In genomic region chr1:156840880-156841279, GRCh38 we compare ENCODE assay signal across 24 cellular contexts. TPM values are rescaled to one million over a fixed set of nuclear protein-coding genes. Genes with fewer than 3 reads are reported as not detected.
DNase-seq lines count a peak whose midpoint lies in the region; ATAC-seq and TF ChIP-seq lines count a peak whose summit lies in the region.
"Had no signal": no experiment of that assay in that cellular context is flagged by ENCODE, and none has a peak within 500 bp of the region (broad histone marks: within the 10 kb centered on the region; RNA-seq: fewer than 3 reads in every experiment).

No MANE protein-coding gene starts in this region.

- H3K9me3 Mint-ChIP-seq in activated T-helper 17 cell treated with anti-CD3 and anti-CD28 coated beads, Interleukin-2, amount 50 U/mL, for 72 hours = no peaks in the 10 kb centered on the region
- peaks cover 8% of the 10 kb centered on the region for H3K9me3 Mint-ChIP-seq in glutamatergic neuron (ENCODE audit: unreplicated experiment)
- H3K9me3 Mint-ChIP-seq in CD8-positive, alpha-beta T cell = no peaks in the 10 kb centered on the region
- H3K9me3 Mint-ChIP-seq: CD8-positive, alpha-beta memory T cell; GM23338 had no signal

- no peak overlapping the region for H3K4me3 Mint-ChIP-seq in activated T-helper 17 cell treated with anti-CD3 and anti-CD28 coated beads, Interleukin-2, amount 50 U/mL, for 72 hours
- H3K4me3 Mint-ChIP-seq in glutamatergic neuron (ENCODE audit: unreplicated experiment) = no peak overlapping the region
- no peak overlapping the region for H3K4me3 Mint-ChIP-seq in CD8-positive, alpha-beta T cell
- H3K4me3 Mint-ChIP-seq: B cell; CD8-positive, alpha-beta memory T cell; GM23338 had no signal

- no peaks in the 10 kb centered on the region for H3K36me3 ChIP-seq in H7 (replicated peaks; ENCODE audit: control insufficient read depth, insufficient read depth, low read length)
- H3K36me3 ChIP-seq in CD8-positive, alpha-beta T cell (ENCODE audit: insufficient read depth, low read length) = no peaks in the 10 kb centered on the region
- H3K36me3 ChIP-seq: BLaER1 treated with 17β-estradiol and CSF1 and Interleukin-3, amounts not matched to agents 10 nM and 100 nM; HAP-1 had no signal

- no peak for ATAC-seq in activated T-helper 17 cell treated with anti-CD3 and anti-CD28 coated beads, Interleukin-2, amount 50 U/mL, for 72 hours (replicated peaks)
- ATAC-seq in CD8-positive, alpha-beta T cell = no peak

- H3K27ac ChIP-seq in CD8-positive, alpha-beta T cell (ENCODE audit: low read depth, low read length) = no peak overlapping the region
- H3K27ac ChIP-seq: BLaER1 treated with 17β-estradiol and CSF1 and Interleukin-3, amounts not matched to agents 10 nM and 100 nM; HL-60 had no signal

- peak overlapping the region; percentile 47 for H3K27ac Mint-ChIP-seq in activated T-helper 17 cell treated with anti-CD3 and anti-CD28 coated beads, Interleukin-2, amount 50 U/mL, for 72 hours
- peak overlapping the region; percentile 33 for H3K27ac Mint-ChIP-seq in glutamatergic neuron (ENCODE audit: unreplicated experiment)
- H3K27ac Mint-ChIP-seq in CD8-positive, alpha-beta T cell = no peak overlapping the region
- H3K27ac Mint-ChIP-seq: B cell; CD8-positive, alpha-beta memory T cell; GM23338 had no signal

- H3K27me3 Mint-ChIP-seq in activated T-helper 17 cell treated with anti-CD3 and anti-CD28 coated beads, Interleukin-2, amount 50 U/mL, for 72 hours = peaks cover 23% of the 10 kb centered on the region
- H3K27me3 Mint-ChIP-seq in glutamatergic neuron (ENCODE audit: unreplicated experiment) = peaks cover 31% of the 10 kb centered on the region
- peaks cover 56% of the 10 kb centered on the region for H3K27me3 Mint-ChIP-seq in CD8-positive, alpha-beta T cell (ENCODE audit: low read depth)

- POLR2A ChIA-PET in CD8-positive, alpha-beta T cell (lab: Charles Lee) = no interaction called here

- no peak for TF ChIP-seq CTCF in glutamatergic neuron (IDR thresholded peaks at IDR 0.05; ENCODE audit: partially characterized antibody, unreplicated experiment)
- TF ChIP-seq CTCF in CD8-positive, alpha-beta T cell (IDR thresholded peaks at IDR 0.05) = no peak

- H3K4me1 ChIP-seq in CD8-positive, alpha-beta T cell (ENCODE audit: insufficient read depth, low read length) = peaks cover 11% of the 10 kb centered on the region
- H3K4me1 ChIP-seq: HAP-1 had no signal

- peaks cover 10% of the 10 kb centered on the region for H3K4me1 Mint-ChIP-seq in activated T-helper 17 cell treated with anti-CD3 and anti-CD28 coated beads, Interleukin-2, amount 50 U/mL, for 72 hours
- peaks cover 17% of the 10 kb centered on the region for H3K4me1 Mint-ChIP-seq in glutamatergic neuron (ENCODE audit: low read depth, unreplicated experiment)
- peaks cover 14% of the 10 kb centered on the region for H3K4me1 Mint-ChIP-seq in CD8-positive, alpha-beta T cell (ENCODE audit: low read depth)

- DNase-seq in H7 = peak; percentile 36
- DNase-seq in glutamatergic neuron = no peak
- peak; percentile 45 for DNase-seq in posterior vena cava (ENCODE audit: low spot score)
- no peak for DNase-seq in NCI-H1105 (lab: John Stamatoyannopoulos, UW)
- DNase-seq in CD8-positive, alpha-beta T cell = no peak
- no peak for DNase-seq in GM19240 (ENCODE audit: insufficient read length, low spot score)
- DNase-seq: 8988T, COR-L47, DMS 273 treated with DMSO at 0.1 percent for 48 hours, DMS53, DND-41, EL, IMR-90, KG1 had no signal

- no peak overlapping the region for H3K4me3 ChIP-seq in H7 (ENCODE audit: insufficient read depth, low read depth, low read length)
- no peak overlapping the region for H3K4me3 ChIP-seq in CD8-positive, alpha-beta T cell (ENCODE audit: low read depth, low read length)
- H3K4me3 ChIP-seq: BLaER1 treated with 17β-estradiol and CSF1 and Interleukin-3, amounts not matched to agents 10 nM and 100 nM; GM12878; GM23338; HAP-1 had no signal

- no peaks in the 10 kb centered on the region for H3K36me3 Mint-ChIP-seq in activated T-helper 17 cell treated with anti-CD3 and anti-CD28 coated beads, Interleukin-2, amount 50 U/mL, for 72 hours (ENCODE audit: low read depth)
- peaks cover 6% of the 10 kb centered on the region for H3K36me3 Mint-ChIP-seq in glutamatergic neuron (ENCODE audit: unreplicated experiment)
- H3K36me3 Mint-ChIP-seq in CD8-positive, alpha-beta T cell = no peaks in the 10 kb centered on the region

- CTCF ChIA-PET in CD8-positive, alpha-beta T cell (lab: Charles Lee) = interaction anchor here (0.6 to 10.3 kb wide), 7 partner anchors 9 to 152 kb away, joined by 3 to 227 read pairs (median 3); partner anchors contain the start of genes INSRR and NTRK1

- intact Hi-C loops in posterior vena cava (cut with DNase I) = no loop called here
- intact Hi-C loops in CD8-positive, alpha-beta T cell (cut with DNase I, micrococcal nuclease) = no loop called here

- peaks cover 67% of the 10 kb centered on the region for H3K27me3 ChIP-seq in H7 (ENCODE audit: control insufficient read depth, insufficient read depth, low read length)
- no peaks in the 10 kb centered on the region for H3K27me3 ChIP-seq in CD8-positive, alpha-beta T cell (ENCODE audit: insufficient read depth, low read length)

- H3K9me3 ChIP-seq in CD8-positive, alpha-beta T cell (ENCODE audit: low read length) = no peaks in the 10 kb centered on the region
- H3K9me3 ChIP-seq: BLaER1 treated with 17β-estradiol and CSF1 and Interleukin-3, amounts not matched to agents 10 nM and 100 nM; HAP-1 had no signal

RNA-seq across cellular contexts. Expression of gene INSRR, which starts 18.0 kb away (rescaled TPM):
- not detected in 2 replicates for total RNA-seq in H7 (2014; rRNA removed; shearing (Covaris generic))
- under 1 TPM; 0.04 to 0.66 TPM for total RNA-seq in activated T-helper 17 cell treated with anti-CD3 and anti-CD28 coated beads, Interleukin-2, amount 50 U/mL, for 72 hours
- total RNA-seq in glutamatergic neuron (ENCODE audit: unreplicated experiment) (6.9 TPM), posterior vena cava (under 1 TPM; 0.19 to 0.23 TPM)
- total RNA-seq in CD8-positive, alpha-beta T cell = under 1 TPM; 0.05 to 0.08 TPM
- total RNA-seq: B cell, G401, GM12878, GM23338, HT1080, IMR-90 had no signal

RNA-seq across cellular contexts. Expression of gene NTRK1, which starts 19.8 kb away (rescaled TPM):
- total RNA-seq in H7 (2014; rRNA removed; shearing (Covaris generic)) = 0.07 and 0.22 TPM in 2 replicates
- total RNA-seq in activated T-helper 17 cell treated with anti-CD3 and anti-CD28 coated beads, Interleukin-2, amount 50 U/mL, for 72 hours = 10 to 100 TPM in 1 of 2 donors, 1 to 10 TPM in 1; 2.5 to 13.3 TPM
- total RNA-seq in glutamatergic neuron (ENCODE audit: unreplicated experiment) (296 TPM), posterior vena cava (1 to 10 TPM; 3.5 to 3.9 TPM)
- 1 to 10 TPM; 1.5 to 1.7 TPM for total RNA-seq in CD8-positive, alpha-beta T cell
- total RNA-seq: B cell, IMR-90 had no signal

RNA-seq across cellular contexts. Expression of gene SH2D2A, which starts 24.2 kb away (rescaled TPM):
- total RNA-seq in H7 (2014; rRNA removed; shearing (Covaris generic)) = 4.3 and 8.4 TPM in 2 replicates
- total RNA-seq in activated T-helper 17 cell treated with anti-CD3 and anti-CD28 coated beads, Interleukin-2, amount 50 U/mL, for 72 hours = 100 to 1,000 TPM; 173 to 257 TPM
- 0.86 TPM for total RNA-seq in glutamatergic neuron (ENCODE audit: unreplicated experiment)
- total RNA-seq in posterior vena cava = 1 to 10 TPM; 3.2 to 3.4 TPM
- total RNA-seq in CD8-positive, alpha-beta T cell = 10 to 100 TPM; 85.6 to 86.3 TPM
- total RNA-seq: IMR-90 had no signal

RNA-seq across cellular contexts. Expression of gene PEAR1, which starts 52.6 kb away (rescaled TPM):
- 1.2 and 1.8 TPM in 2 replicates for total RNA-seq in H7 (2014; rRNA removed; shearing (Covaris generic))
- not detected for total RNA-seq in activated T-helper 17 cell treated with anti-CD3 and anti-CD28 coated beads, Interleukin-2, amount 50 U/mL, for 72 hours
- total RNA-seq in glutamatergic neuron (ENCODE audit: unreplicated experiment) = 1.2 TPM
- 10 to 100 TPM; 14.5 to 14.6 TPM for total RNA-seq in posterior vena cava
- total RNA-seq in CD8-positive, alpha-beta T cell = not detected
- total RNA-seq: B cell; CD8-positive, alpha-beta memory T cell; GM12878 had no signal

Comparison
In these comparisons a context has a peak if more than half of its experiments do, and no peak if none do; other contexts are left out.
1. DNase-seq: peak in H7 (single experiment) and posterior vena cava (single experiment); none in glutamatergic neuron (single experiment), NCI-H1105 (single experiment), CD8-positive, alpha-beta T cell (0 of 7) and GM19240 (single experiment).
2. RNA of gene NTRK1, which starts 19.8 kb away (total RNA-seq): 296 TPM in glutamatergic neuron (single experiment); 2.5 to 13.3 TPM in activated T-helper 17 cell treated with anti-CD3 and anti-CD28 coated beads, Interleukin-2, amount 50 U/mL, for 72 hours, 3.5 to 3.9 TPM in posterior vena cava, 1.5 to 1.7 TPM in CD8-positive, alpha-beta T cell and 0.07 to 0.22 TPM in H7; every median in the first group is over 10 times any median in the second.